ENCODE assay signal across 16 cellular contexts in genomic region chr6:179340-179950, GRCh38.
A peak's percentile ranks its signal among the peaks of the same experiment; 100 is the strongest.
DNase-seq lines count a peak whose midpoint lies in the region; ATAC-seq and TF ChIP-seq lines count a peak whose summit lies in the region.
"Had no signal": no experiment of that assay in that cellular context is flagged by ENCODE, and none has a peak within 500 bp of the region (broad histone marks: within the 10 kb centered on the region; RNA-seq: fewer than 3 reads in every experiment).

No MANE protein-coding gene starts in this region.

- POLR2A ChIA-PET in activated CD8-positive, alpha-beta T cell treated with anti-CD3 and anti-CD28 coated beads, Interleukin-2, amount 10 ng/mL, durations not matched to agents 7 days and 5 days (lab: Charles Lee) = interaction anchor here (1.1 to 1.5 kb wide), 4 partner anchors 10 to 215 kb away, joined by 4 to 10 read pairs (median 7); partner anchors contain the start of genes DUSP22 and IRF4
- POLR2A ChIA-PET in activated CD8-positive, alpha-beta T cell treated with anti-CD3 and anti-CD28 coated beads for 36 hours (lab: Charles Lee) = interaction anchor here (1.0 to 1.1 kb wide), 3 partner anchors 9 to 230 kb away, joined by 3 to 5 read pairs (median 4); no protein-coding TSS in a partner anchor

- no peaks in the 10 kb centered on the region for H3K9me3 ChIP-seq in testis
- H3K9me3 ChIP-seq: A549 had no signal

- no peaks in the 10 kb centered on the region for H3K27me3 ChIP-seq in testis
- H3K27me3 ChIP-seq in H7 (ENCODE audit: control insufficient read depth, insufficient read depth, low read length) = no peaks in the 10 kb centered on the region

- H3K36me3 ChIP-seq in testis (ENCODE audit: low read depth, missing control alignments) (no peaks in the 10 kb centered on the region), H7 (replicated peaks; ENCODE audit: control insufficient read depth, insufficient read depth, low read length) (no peaks in the 10 kb centered on the region)

- ATAC-seq in activated CD8-positive, alpha-beta T cell treated with anti-CD3 and anti-CD28 coated beads, Interleukin-2, amount 10 ng/mL, durations not matched to agents 7 days and 5 days = peak; percentile 12
- ATAC-seq in activated CD8-positive, alpha-beta T cell treated with anti-CD3 and anti-CD28 coated beads for 36 hours = no peak
- no peak for ATAC-seq in GM19023 (IDR thresholded peaks at IDR 0.05; ENCODE audit: unreplicated experiment)
- ATAC-seq: A549, GM23338 had no signal

- TF ChIP-seq POLR2A in testis (IDR thresholded peaks at IDR 0.05) = no peak

- 74 to 78% methylated on average over 14 to 28 of the region's 29 CpGs for WGBS in testis, 2 donors

- peaks cover 3% of the 10 kb centered on the region for H3K36me3 Mint-ChIP-seq in activated CD8-positive, alpha-beta T cell treated with anti-CD3 and anti-CD28 coated beads, Interleukin-2, amount 10 ng/mL, durations not matched to agents 7 days and 5 days (ENCODE audit: low read depth)
- H3K36me3 Mint-ChIP-seq in activated CD8-positive, alpha-beta T cell treated with anti-CD3 and anti-CD28 coated beads for 36 hours (ENCODE audit: low read depth) = no peaks in the 10 kb centered on the region
- no peaks in the 10 kb centered on the region for H3K36me3 Mint-ChIP-seq in osteocyte (ENCODE audit: unreplicated experiment)
- H3K36me3 Mint-ChIP-seq: CD14-positive monocyte; CD4-positive, alpha-beta memory T cell had no signal

- no peaks in the 10 kb centered on the region for H3K4me1 ChIP-seq in testis
- H3K4me1 ChIP-seq: A549 had no signal

- intact Hi-C loops in activated CD8-positive, alpha-beta T cell treated with anti-CD3 and anti-CD28 coated beads for 36 hours (cut with micrococcal nuclease) = no loop called here
- intact Hi-C loops in testis (cut with DNase I; ENCODE audit: low total_unique reads) = no loop called here

- no peaks in the 10 kb centered on the region for H3K9me3 Mint-ChIP-seq in activated CD8-positive, alpha-beta T cell treated with anti-CD3 and anti-CD28 coated beads, Interleukin-2, amount 10 ng/mL, durations not matched to agents 7 days and 5 days (ENCODE audit: insufficient read depth)
- H3K9me3 Mint-ChIP-seq in activated CD8-positive, alpha-beta T cell treated with anti-CD3 and anti-CD28 coated beads for 36 hours = peaks cover 3% of the 10 kb centered on the region
- no peaks in the 10 kb centered on the region for H3K9me3 Mint-ChIP-seq in osteocyte (ENCODE audit: unreplicated experiment)

- H3K4me3 ChIP-seq in testis (peak overlapping the region; percentile 34 to 45), H7 (ENCODE audit: insufficient read depth, low read depth, low read length) (no peak overlapping the region)
- H3K4me3 ChIP-seq: A549, GM23338 had no signal

- CTCF ChIA-PET in activated CD8-positive, alpha-beta T cell treated with anti-CD3 and anti-CD28 coated beads, Interleukin-2, amount 10 ng/mL, durations not matched to agents 7 days and 5 days (lab: Charles Lee) = interaction anchor here (1.2 to 3.2 kb wide), 4 partner anchors 9 to 31 kb away, joined by 4 to 22 read pairs (median 6); no protein-coding TSS in a partner anchor
- CTCF ChIA-PET in activated CD8-positive, alpha-beta T cell treated with anti-CD3 and anti-CD28 coated beads for 36 hours (lab: Charles Lee) = interaction anchor here (1.0 to 3.5 kb wide), 5 partner anchors 9 to 314 kb away, joined by 3 to 14 read pairs (median 10); no protein-coding TSS in a partner anchor

- H3K27ac Mint-ChIP-seq in activated CD8-positive, alpha-beta T cell treated with anti-CD3 and anti-CD28 coated beads, Interleukin-2, amount 10 ng/mL, durations not matched to agents 7 days and 5 days = no peak overlapping the region
- no peak overlapping the region for H3K27ac Mint-ChIP-seq in activated CD8-positive, alpha-beta T cell treated with anti-CD3 and anti-CD28 coated beads for 36 hours
- H3K27ac Mint-ChIP-seq in osteocyte (ENCODE audit: unreplicated experiment) = no peak overlapping the region
- H3K27ac Mint-ChIP-seq: CD14-positive monocyte, GM23338 had no signal

- no peak for TF ChIP-seq CTCF in activated CD8-positive, alpha-beta T cell treated with anti-CD3 and anti-CD28 coated beads for 36 hours (IDR thresholded peaks at IDR 0.05)
- no peak for TF ChIP-seq CTCF in testis (IDR thresholded peaks at IDR 0.05)
- TF ChIP-seq CTCF in osteocyte (IDR thresholded peaks at IDR 0.05) = no peak

- peaks cover 8% of the 10 kb centered on the region for H3K27me3 Mint-ChIP-seq in activated CD8-positive, alpha-beta T cell treated with anti-CD3 and anti-CD28 coated beads, Interleukin-2, amount 10 ng/mL, durations not matched to agents 7 days and 5 days (ENCODE audit: low read depth)
- peaks cover 8% of the 10 kb centered on the region for H3K27me3 Mint-ChIP-seq in activated CD8-positive, alpha-beta T cell treated with anti-CD3 and anti-CD28 coated beads for 36 hours
- H3K27me3 Mint-ChIP-seq in osteocyte (ENCODE audit: unreplicated experiment) = peaks cover 2% of the 10 kb centered on the region

- no peak overlapping the region for H3K27ac ChIP-seq in testis
- H3K27ac ChIP-seq: 22Rv1, A549 had no signal

- no peak for DNase-seq in activated CD8-positive, alpha-beta T cell treated with anti-CD3 and anti-CD28 coated beads, Interleukin-2, amount 10 ng/mL, durations not matched to agents 7 days and 5 days
- no peak for DNase-seq in activated CD8-positive, alpha-beta T cell treated with anti-CD3 and anti-CD28 coated beads for 36 hours
- peak; percentile 64 for DNase-seq in mesenteric fat pad (ENCODE audit: low spot score)
- DNase-seq in testis = no peak
- DNase-seq in osteocyte (ENCODE audit: extremely low spot score, unreplicated experiment) = no peak
- DNase-seq in H7 = no peak
- DNase-seq: AML-193; CD4-positive, alpha-beta memory T cell; DMS153; DMS79; GDM1 had no signal

- peaks cover 30% of the 10 kb centered on the region for H3K4me1 Mint-ChIP-seq in activated CD8-positive, alpha-beta T cell treated with anti-CD3 and anti-CD28 coated beads, Interleukin-2, amount 10 ng/mL, durations not matched to agents 7 days and 5 days (ENCODE audit: low read depth)
- H3K4me1 Mint-ChIP-seq in activated CD8-positive, alpha-beta T cell treated with anti-CD3 and anti-CD28 coated beads for 36 hours (ENCODE audit: low read depth) = peaks cover 29% of the 10 kb centered on the region
- no peaks in the 10 kb centered on the region for H3K4me1 Mint-ChIP-seq in osteocyte (ENCODE audit: unreplicated experiment)
- H3K4me1 Mint-ChIP-seq: GM23338 had no signal

- H3K4me3 Mint-ChIP-seq in activated CD8-positive, alpha-beta T cell treated with anti-CD3 and anti-CD28 coated beads, Interleukin-2, amount 10 ng/mL, durations not matched to agents 7 days and 5 days = no peak overlapping the region
- H3K4me3 Mint-ChIP-seq in activated CD8-positive, alpha-beta T cell treated with anti-CD3 and anti-CD28 coated beads for 36 hours = no peak overlapping the region
- H3K4me3 Mint-ChIP-seq in osteocyte (ENCODE audit: unreplicated experiment) = no peak overlapping the region
- H3K4me3 Mint-ChIP-seq: CD14-positive monocyte, GM23338 had no signal
